10 cellular contexts compared by ENCODE assay signal in genomic region chr12:48917857-48918537, GRCh38. TPM values are rescaled to one million over a fixed set of nuclear protein-coding genes. Genes with fewer than 3 reads are reported as not detected.
DNase-seq lines count a peak whose midpoint lies in the region; ATAC-seq and TF ChIP-seq lines count a peak whose summit lies in the region.
"Had no signal": no experiment of that assay in that cellular context is flagged by ENCODE, and none has a peak within 500 bp of the region (broad histone marks: within the 10 kb centered on the region; RNA-seq: fewer than 3 reads in every experiment).

No MANE protein-coding gene starts in this region.

- CTCF ChIA-PET in MCF 10A (lab: Yijun Ruan, JAX), result interaction anchor here (0.6 to 0.9 kb wide), 3 partner anchors 19 to 1089 kb away, joined by 3 read pairs; no protein-coding TSS in a partner anchor

- intact Hi-C loops in MCF 10A (cut with micrococcal nuclease) (no loop called here), breast epithelium (cut with DNase I; ENCODE audit: low total_unique reads) (no loop called here), upper lobe of right lung (cut with DNase I) (no loop called here)

- H3K4me1 ChIP-seq in breast epithelium, result no peaks in the 10 kb centered on the region
- peaks cover 23% of the 10 kb centered on the region for H3K4me1 ChIP-seq in effector memory CD4-positive, alpha-beta T cell (ENCODE audit: control insufficient read depth, insufficient read depth, low read length, poor library complexity, severe bottlenecking)
- no peaks in the 10 kb centered on the region for H3K4me1 ChIP-seq in upper lobe of right lung
- H3K4me1 ChIP-seq: right atrium auricular region had no signal

- DNase-seq in MCF 10A (ENCODE audit: unreplicated experiment) (no peak), breast epithelium (ENCODE audit: low spot score in 2 of 2) (no peak), upper lobe of right lung (no peak)
- peak; percentile 43 for DNase-seq in activated CD4-positive, alpha-beta T cell treated with anti-CD3 and anti-CD28 coated beads, Interleukin-2, amount 50 U/mL, for 1 hour
- DNase-seq in effector memory CD4-positive, alpha-beta T cell, result peak in 2 of 3 donors; percentile 11 to 18
- DNase-seq: WERI-Rb-1 had no signal

- peaks cover 24% of the 10 kb centered on the region for H3K36me3 Mint-ChIP-seq in MCF 10A (ENCODE audit: insufficient read depth, unreplicated experiment)

- H3K27me3 Mint-ChIP-seq in MCF 10A (ENCODE audit: insufficient read depth, unreplicated experiment), result no peaks in the 10 kb centered on the region

- H3K4me3 Mint-ChIP-seq in MCF 10A (ENCODE audit: unreplicated experiment), result no peak overlapping the region

- ATAC-seq in upper lobe of right lung (peak; percentile 57), GM21528 (IDR thresholded peaks at IDR 0.05; ENCODE audit: low FRiP score, unreplicated experiment) (no peak), GM19395 (IDR thresholded peaks at IDR 0.05; ENCODE audit: unreplicated experiment) (no peak), HG02623 (IDR thresholded peaks at IDR 0.05; ENCODE audit: unreplicated experiment) (no peak)

- H3K4me3 ChIP-seq in breast epithelium, result no peak overlapping the region
- peak overlapping the region; percentile 54 for H3K4me3 ChIP-seq in effector memory CD4-positive, alpha-beta T cell (ENCODE audit: insufficient read depth, low read depth, low read length, poor library complexity, severe bottlenecking)
- peak overlapping the region; percentile 13 for H3K4me3 ChIP-seq in upper lobe of right lung
- H3K4me3 ChIP-seq: right atrium auricular region had no signal

- H3K27ac Mint-ChIP-seq in MCF 10A (ENCODE audit: low read depth, unreplicated experiment), result peak overlapping the region; percentile 51

- H3K9me3 ChIP-seq in breast epithelium (no peaks in the 10 kb centered on the region), upper lobe of right lung (no peaks in the 10 kb centered on the region)
- no peaks in the 10 kb centered on the region for H3K9me3 ChIP-seq in effector memory CD4-positive, alpha-beta T cell (ENCODE audit: control insufficient read depth, low read length)
- H3K9me3 ChIP-seq: right atrium auricular region had no signal

- H3K4me1 Mint-ChIP-seq in MCF 10A (ENCODE audit: insufficient read depth, unreplicated experiment), result no peaks in the 10 kb centered on the region

- H3K9me3 Mint-ChIP-seq in MCF 10A (ENCODE audit: unreplicated experiment), result no peaks in the 10 kb centered on the region

- TF ChIP-seq POLR2A in breast epithelium (IDR thresholded peaks at IDR 0.05), result no peak

- BruUV-seq in MCF 10A (replicated peaks; lab: Mats Ljungman, UMichigan), result no TSS peak

- H3K27me3 ChIP-seq in breast epithelium (no peaks in the 10 kb centered on the region), upper lobe of right lung (no peaks in the 10 kb centered on the region)
- H3K27me3 ChIP-seq in effector memory CD4-positive, alpha-beta T cell (replicated peaks; ENCODE audit: control insufficient read depth, insufficient read depth, low read length, poor library complexity, severe bottlenecking), result no peaks in the 10 kb centered on the region
- H3K27me3 ChIP-seq: right atrium auricular region had no signal

- POLR2A ChIA-PET in MCF 10A (lab: Yijun Ruan, JAX), result interaction anchor here (1.1 kb wide), 1 partner anchor 35 kb away, joined by 4 read pairs; no protein-coding TSS in a partner anchor

- H3K36me3 ChIP-seq in breast epithelium (no peaks in the 10 kb centered on the region), upper lobe of right lung (peaks cover 16% of the 10 kb centered on the region)
- H3K36me3 ChIP-seq in effector memory CD4-positive, alpha-beta T cell (ENCODE audit: control insufficient read depth, insufficient read depth, low read length), result peaks cover 10% of the 10 kb centered on the region
- H3K36me3 ChIP-seq: right atrium auricular region had no signal

- no peak for TF ChIP-seq CTCF in MCF 10A (IDR thresholded peaks at IDR 0.05; ENCODE audit: unreplicated experiment)
- TF ChIP-seq CTCF in breast epithelium (IDR thresholded peaks at IDR 0.05), result no peak
- no peak for TF ChIP-seq CTCF in upper lobe of right lung (IDR thresholded peaks at IDR 0.05)

- H3K27ac ChIP-seq in breast epithelium (no peak overlapping the region), upper lobe of right lung (no peak overlapping the region)
- peak overlapping the region; percentile 58 for H3K27ac ChIP-seq in effector memory CD4-positive, alpha-beta T cell (ENCODE audit: insufficient read depth, low read length, poor library complexity, severe bottlenecking)
- H3K27ac ChIP-seq: right atrium auricular region, WERI-Rb-1 had no signal

RNA-seq across cellular contexts. Expression of gene FKBP11, which starts 7.3 kb away (rescaled TPM):
- total RNA-seq in MCF 10A (2022) (11.0 and 13.1 TPM in 2 replicates), breast epithelium (10 to 100 TPM in 2 of 3 donors, 1 to 10 TPM in 1; 3.7 to 15.7 (median 13.5) TPM), upper lobe of right lung (19.5 TPM)

RNA-seq across cellular contexts. Expression of gene ARF3, which starts 39.3 kb away (rescaled TPM):
- total RNA-seq in MCF 10A (2022), result 117 and 129 TPM in 2 replicates
- total RNA-seq in breast epithelium, result 10 to 100 TPM; 65.2 to 86.2 (median 75.2) TPM
- total RNA-seq in upper lobe of right lung, result 146 TPM

RNA-seq across cellular contexts. Expression of gene RND1, which starts 52.3 kb away (rescaled TPM):
- total RNA-seq in MCF 10A (2022), result 1.0 and 1.2 TPM in 2 replicates
- 1 to 10 TPM; 1.1 to 5.4 (median 3.3) TPM for total RNA-seq in breast epithelium
- 7.1 TPM for total RNA-seq in upper lobe of right lung

RNA-seq across cellular contexts. Expression of gene WNT10B, which starts 53.5 kb away (rescaled TPM):
- 1.1 TPM in 1 of 2 replicates, not detected in the other for total RNA-seq in MCF 10A (2022)
- 1 to 10 TPM in 1 of 3 donors, under 1 TPM in 1, not detected in 1; 0.29 to 1.3 TPM for total RNA-seq in breast epithelium
- 1.2 TPM for total RNA-seq in upper lobe of right lung

Comparison
In these comparisons a context has a peak if more than half of its experiments do, and no peak if none do; other contexts are left out.
1. DNase-seq: peak in activated CD4-positive, alpha-beta T cell treated with anti-CD3 and anti-CD28 coated beads, Interleukin-2, amount 50 U/mL, for 1 hour (single experiment) and effector memory CD4-positive, alpha-beta T cell (2 of 3); none in MCF 10A (single experiment), breast epithelium (0 of 2) and upper lobe of right lung (single experiment).
2. H3K4me3 ChIP-seq: peak in effector memory CD4-positive, alpha-beta T cell (single experiment) and upper lobe of right lung (single experiment); none in breast epithelium (0 of 3).